In genomic region chr11:113147249-113147648, GRCh38 we compare ENCODE assay signal across 16 cellular contexts.
DNase-seq lines count a peak whose midpoint lies in the region; TF ChIP-seq lines count a peak whose summit lies in the region.
"Had no signal": no experiment of that assay in that cellular context is flagged by ENCODE, and none has a peak within 500 bp of the region (broad histone marks: within the 10 kb centered on the region; RNA-seq: fewer than 3 reads in every experiment).

No MANE protein-coding gene starts in this region.

- CTCF ChIA-PET in Calu3 (lab: Charles Lee): interaction anchor here (0.6 kb wide), 1 partner anchor 1410 kb away, joined by 3 read pairs; no protein-coding TSS in a partner anchor

- H3K23ac ChIP-seq in H9 (ENCODE audit: insufficient read length, low read depth, low read length): no peak overlapping the region

- no peaks in the 10 kb centered on the region; the same call in 1 of the 2 replicates for H3K79me2 ChIP-seq in H9 (ENCODE audit: insufficient read depth, low read length)

- TF ChIP-seq CTCF in H9 (conservative IDR thresholded peaks at IDR 0.05) (no peak), nephron (IDR thresholded peaks at IDR 0.05; ENCODE audit: unreplicated experiment in 3 of 3) (no peak), Calu3 (IDR thresholded peaks at IDR 0.05; ENCODE audit: unreplicated experiment) (no peak), chondrocyte (IDR thresholded peaks at IDR 0.05) (no peak)

- H3K4me1 ChIP-seq in H9 (ENCODE audit: insufficient read depth, low read length): no peaks in the 10 kb centered on the region

- H3K79me1 ChIP-seq in H9 (ENCODE audit: insufficient read depth, low read depth, low read length, poor library complexity, severe bottlenecking): no peaks in the 10 kb centered on the region

- no peaks in the 10 kb centered on the region for H3K27me3 ChIP-seq in H9 (ENCODE audit: insufficient read depth, low read length)
- H3K27me3 ChIP-seq: BLaER1, MG63, ovary had no signal

- no peak overlapping the region for H2BK120ac ChIP-seq in H9 (ENCODE audit: low read depth, low read length, poor library complexity, severe bottlenecking)

- H2BK12ac ChIP-seq in H9 (ENCODE audit: insufficient read length, low read depth, low read length): no peak overlapping the region

- no CpG with 5 or more reads among the region's 8 CpGs for WGBS in H9 (ENCODE audit: extremely low coverage, insufficient read length, low lambda C conversion rate)

- H4K8ac ChIP-seq in H9 (replicated peaks; ENCODE audit: insufficient read length, low read depth, low read length): no peak overlapping the region

- H3K4ac ChIP-seq in H9 (ENCODE audit: low read depth, low read length): no peak overlapping the region

- no peak overlapping the region for H2AFZ ChIP-seq in H9 (ENCODE audit: low read length)

- no peak overlapping the region; a peak in 1 of 7 replicates for H3K27ac Mint-ChIP-seq in H9
- peak overlapping the region; percentile 35 to 81 (median 67) for H3K27ac Mint-ChIP-seq in nephron
- H3K27ac Mint-ChIP-seq in Calu3 (ENCODE audit: unreplicated experiment): no peak overlapping the region
- no peak overlapping the region for H3K27ac Mint-ChIP-seq in chondrocyte (ENCODE audit: unreplicated experiment)
- H3K27ac Mint-ChIP-seq: activated CD4-positive, alpha-beta memory T cell treated with anti-CD3 and anti-CD28 coated beads, Interleukin-2, amount 10 ng/mL, durations not matched to agents 7 days and 5 days; stimulated activated naive B cell treated with anti-CD40 and anti-IgM and Interleukin-4, amounts not matched to agents 10 μg/mL and 1 μg/mL and 100 μg/mL, for 72 hours; T-helper 17 cell had no signal

- no peak overlapping the region for H3T11ph ChIP-seq in H9 (ENCODE audit: low read length)

- H3K4me3 Mint-ChIP-seq in H9: no peak overlapping the region
- peak overlapping the region in 1 of 3 experiments; percentile 45 for H3K4me3 Mint-ChIP-seq in nephron
- H3K4me3 Mint-ChIP-seq in Calu3 (ENCODE audit: low read depth, unreplicated experiment): no peak overlapping the region
- H3K4me3 Mint-ChIP-seq in chondrocyte (ENCODE audit: unreplicated experiment): no peak overlapping the region
- H3K4me3 Mint-ChIP-seq: activated CD4-positive, alpha-beta memory T cell treated with anti-CD3 and anti-CD28 coated beads, Interleukin-2, amount 10 ng/mL, durations not matched to agents 7 days and 5 days; central memory CD8-positive, alpha-beta T cell; stimulated activated naive B cell treated with anti-CD40 and anti-IgM and Interleukin-4, amounts not matched to agents 10 μg/mL and 1 μg/mL and 100 μg/mL, for 72 hours; T-helper 17 cell had no signal

- H3K9me3 Mint-ChIP-seq in H9 (no peaks in the 10 kb centered on the region), nephron (no peaks in the 10 kb centered on the region), Calu3 (ENCODE audit: low read depth, unreplicated experiment) (no peaks in the 10 kb centered on the region), chondrocyte (ENCODE audit: low read depth) (no peaks in the 10 kb centered on the region)
- H3K9me3 Mint-ChIP-seq: activated CD4-positive, alpha-beta memory T cell treated with anti-CD3 and anti-CD28 coated beads, Interleukin-2, amount 10 ng/mL, durations not matched to agents 7 days and 5 days; central memory CD8-positive, alpha-beta T cell; stimulated activated naive B cell treated with anti-CD40 and anti-IgM and Interleukin-4, amounts not matched to agents 10 μg/mL and 1 μg/mL and 100 μg/mL, for 72 hours had no signal

- no peak overlapping the region for H4K5ac ChIP-seq in H9 (ENCODE audit: insufficient read length, low read depth, low read length)

- peaks cover 14% of the 10 kb centered on the region in 2 experiments for H3K4me1 Mint-ChIP-seq in H9
- H3K4me1 Mint-ChIP-seq in nephron: peaks cover 62% of the 10 kb centered on the region
- no peaks in the 10 kb centered on the region for H3K4me1 Mint-ChIP-seq in Calu3 (ENCODE audit: low read depth, unreplicated experiment)
- no peaks in the 10 kb centered on the region for H3K4me1 Mint-ChIP-seq in chondrocyte (ENCODE audit: low read depth)
- H3K4me1 Mint-ChIP-seq: activated CD4-positive, alpha-beta memory T cell treated with anti-CD3 and anti-CD28 coated beads, Interleukin-2, amount 10 ng/mL, durations not matched to agents 7 days and 5 days; central memory CD8-positive, alpha-beta T cell; stimulated activated naive B cell treated with anti-CD40 and anti-IgM and Interleukin-4, amounts not matched to agents 10 μg/mL and 1 μg/mL and 100 μg/mL, for 72 hours; T-helper 17 cell had no signal

- H3K23me2 ChIP-seq in H9 (ENCODE audit: insufficient read length, low read depth, low read length, poor library complexity, severe bottlenecking): no peaks in the 10 kb centered on the region

- no peak overlapping the region for H3K4me2 ChIP-seq in H9 (ENCODE audit: insufficient read depth, insufficient read length, low read length)
- H3K4me2 ChIP-seq: BLaER1 had no signal

- H3K14ac ChIP-seq in H9 (ENCODE audit: insufficient read depth, low read length): no peak overlapping the region

- no TSS peak for BruUV-seq in Calu3 (replicated peaks; lab: Mats Ljungman, UMichigan)

- no peak overlapping the region for H2AK5ac ChIP-seq in H9 (ENCODE audit: insufficient read length, low read length)

- H3K9me3 ChIP-seq in H9 (ENCODE audit: control insufficient read depth, low read depth, low read length): no peaks in the 10 kb centered on the region
- H3K9me3 ChIP-seq: BLaER1, MG63, ovary had no signal

- H2BK15ac ChIP-seq in H9 (ENCODE audit: low read depth, low read length): no peak overlapping the region

- H3K9ac ChIP-seq in H9 (ENCODE audit: extremely low read depth, insufficient read length, low read length): no peak overlapping the region
- H3K9ac ChIP-seq: BLaER1 had no signal

- no peak overlapping the region for H4K91ac ChIP-seq in H9 (ENCODE audit: insufficient read length, low read depth, low read length)

- H3K27me3 Mint-ChIP-seq in H9 (ENCODE audit: low read depth): peaks cover 2% of the 10 kb centered on the region; the same call in 1 of the 2 replicates
- H3K27me3 Mint-ChIP-seq in nephron (ENCODE audit: low read depth): no peaks in the 10 kb centered on the region
- peaks cover 47% of the 10 kb centered on the region for H3K27me3 Mint-ChIP-seq in Calu3 (ENCODE audit: unreplicated experiment)
- H3K27me3 Mint-ChIP-seq in chondrocyte (ENCODE audit: low read depth): peaks cover 2% of the 10 kb centered on the region
- H3K27me3 Mint-ChIP-seq: stimulated activated naive B cell treated with anti-CD40 and anti-IgM and Interleukin-4, amounts not matched to agents 10 μg/mL and 1 μg/mL and 100 μg/mL, for 72 hours had no signal

- H2BK20ac ChIP-seq in H9 (ENCODE audit: low read depth, low read length, poor library complexity, severe bottlenecking): no peak overlapping the region

- intact Hi-C loops in Calu3 (cut with micrococcal nuclease; ENCODE audit: unreplicated experiment): no loop called here

- no peak overlapping the region for H3K56ac ChIP-seq in H9 (ENCODE audit: insufficient read length, low read depth, low read length)

- DNase-seq in H9: peak; percentile 46
- DNase-seq in NCI-H526 treated with DMSO at 0.1 percent for 48 hours (lab: John Stamatoyannopoulos, UW): peak; percentile 93
- peak; percentile 96 for DNase-seq in globus pallidus (ENCODE audit: low spot score)
- no peak for DNase-seq in Calu3
- no peak for DNase-seq in NCI-H2196 (lab: John Stamatoyannopoulos, UW; ENCODE audit: unreplicated experiment)
- DNase-seq in NCI-H446 treated with DMSO at 0.1 percent for 48 hours (lab: John Stamatoyannopoulos, UW): no peak
- no peak for DNase-seq in chondrocyte (ENCODE audit: low spot score)
- DNase-seq: activated CD4-positive, alpha-beta memory T cell treated with anti-CD3 and anti-CD28 coated beads, Interleukin-2, amount 10 ng/mL, durations not matched to agents 7 days and 5 days; activated gamma-delta T cell; MG63; ovary; stimulated activated naive B cell treated with anti-CD40 and anti-IgM and Interleukin-4, amounts not matched to agents 10 μg/mL and 1 μg/mL and 100 μg/mL, for 72 hours; T-helper 17 cell had no signal

- no peaks in the 10 kb centered on the region for H3K36me3 Mint-ChIP-seq in H9 (ENCODE audit: insufficient read depth in 1 of 3, low read depth in 3 of 3)
- peaks cover 4% of the 10 kb centered on the region for H3K36me3 Mint-ChIP-seq in nephron (ENCODE audit: low read depth)
- no peaks in the 10 kb centered on the region for H3K36me3 Mint-ChIP-seq in Calu3 (ENCODE audit: insufficient read depth, unreplicated experiment)
- H3K36me3 Mint-ChIP-seq in chondrocyte (ENCODE audit: low read depth): no peaks in the 10 kb centered on the region
- H3K36me3 Mint-ChIP-seq: stimulated activated naive B cell treated with anti-CD40 and anti-IgM and Interleukin-4, amounts not matched to agents 10 μg/mL and 1 μg/mL and 100 μg/mL, for 72 hours had no signal

- no peak overlapping the region for H3K27ac ChIP-seq in H9 (ENCODE audit: insufficient read length, low read depth, low read length)
- H3K27ac ChIP-seq: BLaER1, ovary had no signal

- no peak overlapping the region for H2BK5ac ChIP-seq in H9 (ENCODE audit: insufficient read length, low read length)

- H4K20me1 ChIP-seq in H9 (ENCODE audit: control insufficient read depth, insufficient read depth, insufficient read length): no peaks in the 10 kb centered on the region
- H4K20me1 ChIP-seq: BLaER1 had no signal

- no peak overlapping the region for H3K18ac ChIP-seq in H9 (ENCODE audit: insufficient read length, low read depth, low read length)

Comparison
In these comparisons a context has a peak if more than half of its experiments do, and no peak if none do; other contexts are left out.
1. DNase-seq: peak in H9 (single experiment), NCI-H526 treated with DMSO at 0.1 percent for 48 hours (single experiment) and globus pallidus (single experiment); none in Calu3 (single experiment), NCI-H2196 (single experiment), NCI-H446 treated with DMSO at 0.1 percent for 48 hours (single experiment) and chondrocyte (single experiment).
2. H3K27ac Mint-ChIP-seq: peak in nephron (3 of 3); none in H9 (0 of 3), Calu3 (single experiment) and chondrocyte (single experiment).